Comparison of ENCODE assay signal across 1 cellular context in genomic region chr10:99788598-99789259, GRCh38.
TF ChIP-seq lines count a peak whose summit lies in the region.

No MANE protein-coding gene starts in this region.

TF ChIP-seq in SK-N-SH treated with all-trans-retinoic acid at 6 μM for 48 hours, 23 proteins besides CTCF, POLR2A, EP300 and RAD21 (continued from another document):
- TF ChIP-seq GLIS3 (CRISPR knock-in tag; IDR thresholded peaks at IDR 0.05), result no peak
- TF ChIP-seq CSDC2 (CRISPR knock-in tag; IDR thresholded peaks at IDR 0.05), result no peak
- no peak for TF ChIP-seq SNAI2 (CRISPR knock-in tag; IDR thresholded peaks at IDR 0.05)
- TF ChIP-seq ESRRG (CRISPR knock-in tag; IDR thresholded peaks at IDR 0.05), result no peak
- TF ChIP-seq ZNF8 (CRISPR knock-in tag; IDR thresholded peaks at IDR 0.05), result no peak
- no peak for TF ChIP-seq ZNF565 (CRISPR knock-in tag; conservative IDR thresholded peaks at IDR 0.05; ENCODE audit: low read depth)
- TF ChIP-seq OSR1 (CRISPR knock-in tag; IDR thresholded peaks at IDR 0.05), result no peak
- TF ChIP-seq ZC3H10 (CRISPR knock-in tag; IDR thresholded peaks at IDR 0.05), result no peak
- no peak for TF ChIP-seq CREB5 (CRISPR knock-in tag; IDR thresholded peaks at IDR 0.05; ENCODE audit: low read depth)
- TF ChIP-seq TSHZ2 (CRISPR knock-in tag; IDR thresholded peaks at IDR 0.05), result no peak
- no peak for TF ChIP-seq PPARA (CRISPR knock-in tag; IDR thresholded peaks at IDR 0.05; ENCODE audit: borderline replicate concordance)
- TF ChIP-seq ZNF70 (CRISPR knock-in tag; IDR thresholded peaks at IDR 0.05), result no peak
